ENCODE assay signal across 9 cellular contexts in genomic region chr19:46218160-46218559, GRCh38. TPM values are rescaled to one million over a fixed set of nuclear protein-coding genes. Genes with fewer than 3 reads are reported as not detected.
DNase-seq lines count a peak whose midpoint lies in the region; ATAC-seq, FAIRE-seq and TF ChIP-seq lines count a peak whose summit lies in the region.
"Had no signal": no experiment of that assay in that cellular context is flagged by ENCODE, and none has a peak within 500 bp of the region (broad histone marks: within the 10 kb centered on the region; RNA-seq: fewer than 3 reads in every experiment).

No MANE protein-coding gene starts in this region.

- TF ChIP-seq CTCF in kidney (IDR thresholded peaks at IDR 0.05; ENCODE audit: borderline replicate concordance, extremely low read depth, insufficient read depth) (no peak), foreskin keratinocyte (conservative IDR thresholded peaks at IDR 0.05) (no peak)

- intact Hi-C loops in activated T-helper 2 cell treated with anti-CD3 and anti-CD28 coated beads, Interferon-gamma antibody, Interleukin-2, Interleukin-4, amounts not matched to agents 10 μg/mL and 5 μg/mL and 100 μg/mL, durations not matched to agents 14 hours and 24 hours and 36 hours (cut with micrococcal nuclease): no loop called here
- intact Hi-C loops in kidney (cut with DNase I): no loop called here

- no peaks in the 10 kb centered on the region for H3K36me3 ChIP-seq in kidney (ENCODE audit: control insufficient read depth in 1 of 2, insufficient read depth in 2 of 2, low read length in 2 of 2)

- no peak overlapping the region for H3K27ac ChIP-seq in kidney (ENCODE audit: low read depth in 2 of 2, low read length in 2 of 2)
- no peak overlapping the region for H3K27ac ChIP-seq in foreskin keratinocyte

- H3K27ac Mint-ChIP-seq in activated T-helper 2 cell treated with anti-CD3 and anti-CD28 coated beads, Interferon-gamma antibody, Interleukin-2, Interleukin-4, amounts not matched to agents 10 μg/mL and 5 μg/mL and 100 μg/mL, durations not matched to agents 14 hours and 24 hours and 36 hours: no peak overlapping the region
- H3K27ac Mint-ChIP-seq in activated T-helper 17 cell treated with anti-CD3 and anti-CD28 coated beads, Interleukin-2, amount 50 U/mL, for 72 hours: no peak overlapping the region

- H3K9me3 ChIP-seq in kidney (ENCODE audit: control insufficient read depth in 1 of 2, low read length in 2 of 2): no peaks in the 10 kb centered on the region

- no peaks in the 10 kb centered on the region for H3K4me1 ChIP-seq in kidney (ENCODE audit: control insufficient read depth in 1 of 2, insufficient read depth in 1 of 2, low read depth in 1 of 2, low read length in 2 of 2)
- H3K4me1 ChIP-seq in foreskin keratinocyte: peaks cover 5% of the 10 kb centered on the region

- H3K4me3 ChIP-seq in kidney (ENCODE audit: low read length in 2 of 2): no peak overlapping the region

- H3K4me1 Mint-ChIP-seq in activated T-helper 2 cell treated with anti-CD3 and anti-CD28 coated beads, Interferon-gamma antibody, Interleukin-2, Interleukin-4, amounts not matched to agents 10 μg/mL and 5 μg/mL and 100 μg/mL, durations not matched to agents 14 hours and 24 hours and 36 hours (ENCODE audit: low read depth): no peaks in the 10 kb centered on the region
- no peaks in the 10 kb centered on the region for H3K4me1 Mint-ChIP-seq in activated T-helper 17 cell treated with anti-CD3 and anti-CD28 coated beads, Interleukin-2, amount 50 U/mL, for 72 hours

- H3K9ac ChIP-seq in kidney (ENCODE audit: low read length in 2 of 2): no peak overlapping the region

- H3K27me3 Mint-ChIP-seq in activated T-helper 2 cell treated with anti-CD3 and anti-CD28 coated beads, Interferon-gamma antibody, Interleukin-2, Interleukin-4, amounts not matched to agents 10 μg/mL and 5 μg/mL and 100 μg/mL, durations not matched to agents 14 hours and 24 hours and 36 hours (ENCODE audit: low read depth): peaks cover 3% of the 10 kb centered on the region
- H3K27me3 Mint-ChIP-seq in activated T-helper 17 cell treated with anti-CD3 and anti-CD28 coated beads, Interleukin-2, amount 50 U/mL, for 72 hours: peaks cover 43% of the 10 kb centered on the region

- no peaks in the 10 kb centered on the region for H3K36me3 Mint-ChIP-seq in activated T-helper 2 cell treated with anti-CD3 and anti-CD28 coated beads, Interferon-gamma antibody, Interleukin-2, Interleukin-4, amounts not matched to agents 10 μg/mL and 5 μg/mL and 100 μg/mL, durations not matched to agents 14 hours and 24 hours and 36 hours (ENCODE audit: low read depth)
- H3K36me3 Mint-ChIP-seq in activated T-helper 17 cell treated with anti-CD3 and anti-CD28 coated beads, Interleukin-2, amount 50 U/mL, for 72 hours (ENCODE audit: low read depth): no peaks in the 10 kb centered on the region

- no peak for ATAC-seq in activated T-helper 17 cell treated with anti-CD3 and anti-CD28 coated beads, Interleukin-2, amount 50 U/mL, for 72 hours (replicated peaks)
- no peak for ATAC-seq in foreskin keratinocyte

- peaks cover 7% of the 10 kb centered on the region for H3K27me3 ChIP-seq in foreskin keratinocyte

- no peak overlapping the region for H3K4me3 Mint-ChIP-seq in activated T-helper 2 cell treated with anti-CD3 and anti-CD28 coated beads, Interferon-gamma antibody, Interleukin-2, Interleukin-4, amounts not matched to agents 10 μg/mL and 5 μg/mL and 100 μg/mL, durations not matched to agents 14 hours and 24 hours and 36 hours (ENCODE audit: low read depth)
- no peak overlapping the region for H3K4me3 Mint-ChIP-seq in activated T-helper 17 cell treated with anti-CD3 and anti-CD28 coated beads, Interleukin-2, amount 50 U/mL, for 72 hours

- no peak for FAIRE-seq in kidney (lab: Jason Lieb, UNC)

- DNase-seq in EH (ENCODE audit: low read depth) (peak; percentile 46), LoVo (ENCODE audit: low spot score) (peak; percentile 54), kidney (peak; percentile 18), superior temporal gyrus (ENCODE audit: extremely low spot score) (no peak), foreskin keratinocyte (no peak), NCI-H2227 (lab: John Stamatoyannopoulos, UW; ENCODE audit: unreplicated experiment) (no peak)
- DNase-seq in activated T-helper 2 cell treated with anti-CD3 and anti-CD28 coated beads, Interferon-gamma antibody, Interleukin-2, Interleukin-4, amounts not matched to agents 10 μg/mL and 5 μg/mL and 100 μg/mL, durations not matched to agents 14 hours and 24 hours and 36 hours (ENCODE audit: low spot score): peak; percentile 20
- DNase-seq: NCI-H2029 treated with DMSO at 0.1 percent for 48 hours had no signal

- H3K9me3 Mint-ChIP-seq in activated T-helper 2 cell treated with anti-CD3 and anti-CD28 coated beads, Interferon-gamma antibody, Interleukin-2, Interleukin-4, amounts not matched to agents 10 μg/mL and 5 μg/mL and 100 μg/mL, durations not matched to agents 14 hours and 24 hours and 36 hours: no peaks in the 10 kb centered on the region
- H3K9me3 Mint-ChIP-seq in activated T-helper 17 cell treated with anti-CD3 and anti-CD28 coated beads, Interleukin-2, amount 50 U/mL, for 72 hours: peaks cover 4% of the 10 kb centered on the region

RNA-seq across cellular contexts. Expression of gene IGFL1, which starts 11.4 kb away (rescaled TPM):
- total RNA-seq in activated T-helper 2 cell treated with anti-CD3 and anti-CD28 coated beads, Interferon-gamma antibody, Interleukin-2, Interleukin-4, amounts not matched to agents 10 μg/mL and 5 μg/mL and 100 μg/mL, durations not matched to agents 14 hours and 24 hours and 36 hours: not detected in 2 replicates
- total RNA-seq in kidney (not detected), foreskin keratinocyte (0.71 and 0.75 TPM in 2 replicates)
- polyA plus RNA-seq in kidney (ENCODE audit: insufficient read depth, low read depth, low replicate concordance) (not detected), foreskin keratinocyte (0.52 and 1.6 TPM in 2 replicates)
- not detected for total RNA-seq in activated T-helper 17 cell treated with anti-CD3 and anti-CD28 coated beads, Interleukin-2, amount 50 U/mL, for 72 hours

Comparison
In these comparisons a context has a peak if more than half of its experiments do, and no peak if none do; other contexts are left out.
1. DNase-seq: peak in EH (single experiment), LoVo (single experiment), activated T-helper 2 cell treated with anti-CD3 and anti-CD28 coated beads, Interferon-gamma antibody, Interleukin-2, Interleukin-4, amounts not matched to agents 10 μg/mL and 5 μg/mL and 100 μg/mL, durations not matched to agents 14 hours and 24 hours and 36 hours (single experiment) and kidney (single experiment); none in superior temporal gyrus (single experiment), foreskin keratinocyte (0 of 2) and NCI-H2227 (single experiment).